ENCODE assay signal across 11 cellular contexts in the genomic region with DNA sequence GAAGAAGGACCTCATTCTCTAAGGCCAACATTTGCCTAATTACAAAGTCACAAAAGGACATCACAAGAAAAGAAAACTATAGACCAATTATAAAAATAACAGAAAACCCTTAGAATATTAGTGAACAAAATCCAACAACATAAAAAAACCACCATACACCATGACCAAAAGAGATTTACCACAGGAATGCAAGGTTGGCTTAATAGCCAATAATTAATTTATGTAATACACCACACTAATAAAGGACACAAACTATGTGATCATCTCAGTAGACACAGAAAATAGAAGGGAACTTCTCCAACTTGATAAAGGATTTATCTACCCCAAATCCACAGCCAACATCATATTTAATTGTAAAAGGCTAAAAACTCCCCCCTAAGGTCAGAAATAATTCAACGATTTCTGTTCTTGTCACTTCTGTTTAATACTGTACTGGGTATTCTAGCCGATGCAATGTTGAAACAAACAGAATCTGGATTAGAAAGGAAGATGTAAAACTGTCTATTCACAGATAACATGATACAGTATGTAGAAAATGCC.
"Had no signal": no experiment of that assay in that cellular context is flagged by ENCODE, and none has a peak within 500 bp of the region (broad histone marks: within the 10 kb centered on the region; RNA-seq: fewer than 3 reads in every experiment).

No MANE protein-coding gene starts in this region.

- H2AFZ ChIP-seq: GM23248, GM23338 had no signal

- FAIRE-seq: H1, H54 had no signal

- H3K4me1 ChIP-seq: HAP-1 had no signal

- H3K27ac ChIP-seq: GM23248 had no signal

- H3K9ac ChIP-seq: GM23248 had no signal

- DNase-seq: GM23248, GOT3, H7, H9, HCEC 1CT, HFFc6 had no signal

- H3K4me2 ChIP-seq: GM23338 had no signal

- H3K36me3 ChIP-seq: HAP-1 had no signal

- ATAC-seq: GM23338, HCT116 had no signal

- H3K4me3 ChIP-seq: GM23248, GM23338, HAP-1 had no signal
